In the genomic region with DNA sequence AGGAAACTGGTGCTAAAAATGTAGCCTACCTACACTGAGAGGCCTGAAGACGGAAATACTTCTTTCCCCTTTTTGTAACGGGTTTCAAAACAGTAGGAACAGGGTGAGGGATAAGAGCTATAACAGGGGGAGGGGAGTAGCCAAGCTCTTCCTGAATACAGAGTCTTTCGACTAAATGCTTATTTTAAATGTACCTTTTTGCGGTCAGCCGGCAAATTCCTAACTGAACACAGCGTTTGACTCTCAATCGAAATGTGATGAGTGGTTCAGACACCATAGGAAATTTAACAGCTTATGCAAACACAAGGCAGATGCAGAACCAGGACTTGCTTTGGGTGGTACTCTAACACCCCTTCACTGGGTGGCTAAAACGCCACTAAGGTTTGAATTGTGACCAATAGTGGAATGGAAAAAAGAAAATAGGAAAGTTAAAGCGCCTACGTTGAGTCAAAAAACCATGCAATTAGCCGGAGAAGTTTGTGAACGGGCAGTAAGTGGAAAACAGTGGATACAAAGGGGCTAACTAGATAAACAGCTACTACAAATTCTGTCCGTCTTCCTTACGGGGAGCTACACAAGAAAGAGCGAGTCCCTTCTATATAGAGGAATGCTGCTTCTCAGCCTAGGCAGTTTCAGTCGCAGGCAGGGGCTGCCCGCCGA, we compare ENCODE assay signal across 8 cellular contexts. TPM values are rescaled to one million over a fixed set of nuclear protein-coding genes. Genes with fewer than 3 reads are reported as not detected.
DNase-seq lines count a peak whose midpoint lies in the region; ATAC-seq and TF ChIP-seq lines count a peak whose summit lies in the region.

No MANE protein-coding gene starts in this region.

- DNase-seq in NCI-H1105 treated with DMSO at 0.1 percent for 48 hours (lab: John Stamatoyannopoulos, UW) = peak; percentile 20
- DNase-seq in NCI-H1105 (lab: John Stamatoyannopoulos, UW) = no peak
- peak; percentile 58 for DNase-seq in NCI-H1092 treated with DMSO at 0.1 percent for 48 hours (lab: John Stamatoyannopoulos, UW)
- DNase-seq in astrocyte of the cerebellum (ENCODE audit: low read depth) = no peak
- no peak for DNase-seq in left lung
- no peak for DNase-seq in tibial artery
- DNase-seq in GM10248 (ENCODE audit: extremely low spot score) = no peak

- H3K27ac ChIP-seq in left lung (peak overlapping the region; percentile 95 to 98), tibial artery (peak overlapping the region; percentile 97 to 99)

- intact Hi-C loops in left lung (cut with DNase I) (no loop called here), tibial artery (cut with DNase I; ENCODE audit: low total_unique reads) (loop anchor here (5.0 to 10.0 kb wide), 2 partner anchors 56 to 107 kb away; a partner anchor contains a TSS)

- H3K27me3 ChIP-seq in left lung = no peaks in the 10 kb centered on the region
- no peaks in the 10 kb centered on the region for H3K27me3 ChIP-seq in tibial artery

- no peaks in the 10 kb centered on the region for H3K36me3 ChIP-seq in left lung
- H3K36me3 ChIP-seq in tibial artery = no peaks in the 10 kb centered on the region

- TF ChIP-seq CTCF in astrocyte of the cerebellum (IDR thresholded peaks at IDR 0.05; ENCODE audit: low read depth, low read length, missing control alignments) (no peak), left lung (IDR thresholded peaks at IDR 0.05) (no peak), tibial artery (IDR thresholded peaks at IDR 0.05) (no peak), GM10248 (IDR thresholded peaks at IDR 0.05; ENCODE audit: control extremely low read depth, extremely low read depth, low read depth, missing control alignments) (no peak)

- H3K4me3 ChIP-seq in astrocyte of the cerebellum (ENCODE audit: low read depth, low read length) (peak overlapping the region; percentile 81), left lung (peak overlapping the region; percentile 73 to 77), tibial artery (peak overlapping the region; percentile 80 to 94)

- H3K4me1 ChIP-seq in left lung (peaks cover 16 to 54% of the 10 kb centered on the region in 2 donors), tibial artery (peaks cover 0 to 52% (median 22%) of the 10 kb centered on the region in 4 donors)

- H3K9me3 ChIP-seq in left lung (no peaks in the 10 kb centered on the region), tibial artery (no peaks in the 10 kb centered on the region)

- CTCF ChIA-PET in GM10248 (lab: Yijun Ruan, JAX) = interaction anchor here (1.0 to 2.0 kb wide), 9 partner anchors 8 to 171 kb away, joined by 3 to 5 read pairs (median 3); no protein-coding TSS in a partner anchor

- POLR2A ChIA-PET in GM10248 (lab: Yijun Ruan, JAX) = interaction anchor here (1.1 kb wide), 2 partner anchors 9 to 82 kb away, joined by 3 read pairs; a partner anchor contains a TSS

- in situ Hi-C loops in astrocyte of the cerebellum (cut with HindIII; ENCODE audit: low sequenced_read_pairs) = no loop called here

- ATAC-seq in left lung = peak; percentile 22
- no peak for ATAC-seq in HG03520 (IDR thresholded peaks at IDR 0.05; ENCODE audit: unreplicated experiment)

RNA-seq across cellular contexts. Expression of a gene that starts 1.7 kb away (rescaled TPM):
- 10 to 100 TPM; 19.4 to 25.2 TPM for total RNA-seq in left lung

Comparison
In these comparisons a context has a peak if more than half of its experiments do, and no peak if none do; other contexts are left out.
1. DNase-seq: peak in NCI-H1105 treated with DMSO at 0.1 percent for 48 hours (single experiment) and NCI-H1092 treated with DMSO at 0.1 percent for 48 hours (single experiment); none in NCI-H1105 (single experiment), astrocyte of the cerebellum (single experiment), left lung (0 of 2), tibial artery (0 of 2) and GM10248 (single experiment).
2. Peak in every context shown above with its lines, with median percentiles within 50 percentile points of each other: H3K4me3 ChIP-seq.